ENCODE assay signal across 20 cellular contexts in genomic region chr3:51938780-51939425, GRCh38. TPM values are rescaled to one million over a fixed set of nuclear protein-coding genes. Genes with fewer than 3 reads are reported as not detected.
DNase-seq lines count a peak whose midpoint lies in the region; ATAC-seq and TF ChIP-seq lines count a peak whose summit lies in the region.
"Had no signal": no experiment of that assay in that cellular context is flagged by ENCODE, and none has a peak within 500 bp of the region (broad histone marks: within the 10 kb centered on the region; RNA-seq: fewer than 3 reads in every experiment).

No MANE protein-coding gene starts in this region.

- CTCF ChIA-PET in activated CD8-positive, alpha-beta T cell treated with anti-CD3 and anti-CD28 coated beads for 36 hours (lab: Charles Lee), result no interaction called here
- CTCF ChIA-PET in activated CD8-positive, alpha-beta T cell treated with anti-CD3 and anti-CD28 coated beads, Interleukin-2, amount 10 ng/mL, durations not matched to agents 7 days and 5 days (lab: Charles Lee), result interaction anchor here (0.9 kb wide), 1 partner anchor 35 kb away, joined by 4 read pairs; the partner anchor contains the start of gene ABHD14B
- CTCF ChIA-PET in activated B cell treated with CpG ODN at 0.5 μM for 24 hours (lab: Charles Lee), result no interaction called here
- CTCF ChIA-PET in PC-9 (lab: Charles Lee), result no interaction called here

- peaks cover 40% of the 10 kb centered on the region for H3K36me3 Mint-ChIP-seq in activated CD8-positive, alpha-beta T cell treated with anti-CD3 and anti-CD28 coated beads for 36 hours (ENCODE audit: low read depth)
- peaks cover 30% of the 10 kb centered on the region for H3K36me3 Mint-ChIP-seq in activated CD8-positive, alpha-beta T cell treated with anti-CD3 and anti-CD28 coated beads, Interleukin-2, amount 10 ng/mL, durations not matched to agents 7 days and 5 days (ENCODE audit: low read depth)
- H3K36me3 Mint-ChIP-seq in activated B cell treated with CpG ODN at 0.5 μM for 24 hours (ENCODE audit: low read depth), result peaks cover 58% of the 10 kb centered on the region
- H3K36me3 Mint-ChIP-seq in stimulated activated naive B cell treated with anti-CD40 and anti-IgM and Interleukin-4, amounts not matched to agents 10 μg/mL and 1 μg/mL and 100 μg/mL, for 72 hours, result peaks cover 49 to 64% of the 10 kb centered on the region in 2 donors
- peaks cover 48 to 52% of the 10 kb centered on the region in 2 donors for H3K36me3 Mint-ChIP-seq in CD14-positive monocyte

- peaks cover 28% of the 10 kb centered on the region for H3K4me1 Mint-ChIP-seq in activated CD8-positive, alpha-beta T cell treated with anti-CD3 and anti-CD28 coated beads for 36 hours (ENCODE audit: low read depth)
- H3K4me1 Mint-ChIP-seq in activated CD8-positive, alpha-beta T cell treated with anti-CD3 and anti-CD28 coated beads, Interleukin-2, amount 10 ng/mL, durations not matched to agents 7 days and 5 days (ENCODE audit: low read depth), result peaks cover 50% of the 10 kb centered on the region
- peaks cover 38% of the 10 kb centered on the region for H3K4me1 Mint-ChIP-seq in activated B cell treated with CpG ODN at 0.5 μM for 24 hours
- peaks cover 32 to 58% of the 10 kb centered on the region in 2 donors for H3K4me1 Mint-ChIP-seq in stimulated activated naive B cell treated with anti-CD40 and anti-IgM and Interleukin-4, amounts not matched to agents 10 μg/mL and 1 μg/mL and 100 μg/mL, for 72 hours
- H3K4me1 Mint-ChIP-seq in CD14-positive monocyte, result peaks cover 28% of the 10 kb centered on the region

- peak overlapping the region; percentile 2 for H3K27ac Mint-ChIP-seq in activated CD8-positive, alpha-beta T cell treated with anti-CD3 and anti-CD28 coated beads for 36 hours
- H3K27ac Mint-ChIP-seq in activated CD8-positive, alpha-beta T cell treated with anti-CD3 and anti-CD28 coated beads, Interleukin-2, amount 10 ng/mL, durations not matched to agents 7 days and 5 days, result no peak overlapping the region
- H3K27ac Mint-ChIP-seq in activated B cell treated with CpG ODN at 0.5 μM for 24 hours (no peak overlapping the region), CD14-positive monocyte (no peak overlapping the region)
- peak overlapping the region; percentile 33 for H3K27ac Mint-ChIP-seq in stimulated activated naive B cell treated with anti-CD40 and anti-IgM and Interleukin-4, amounts not matched to agents 10 μg/mL and 1 μg/mL and 100 μg/mL, for 72 hours
- H3K27ac Mint-ChIP-seq: T-helper 17 cell had no signal

- no peak overlapping the region for H3K4me3 Mint-ChIP-seq in activated CD8-positive, alpha-beta T cell treated with anti-CD3 and anti-CD28 coated beads for 36 hours
- no peak overlapping the region for H3K4me3 Mint-ChIP-seq in activated CD8-positive, alpha-beta T cell treated with anti-CD3 and anti-CD28 coated beads, Interleukin-2, amount 10 ng/mL, durations not matched to agents 7 days and 5 days
- peak overlapping the region; percentile 2 for H3K4me3 Mint-ChIP-seq in activated B cell treated with CpG ODN at 0.5 μM for 24 hours
- H3K4me3 Mint-ChIP-seq in stimulated activated naive B cell treated with anti-CD40 and anti-IgM and Interleukin-4, amounts not matched to agents 10 μg/mL and 1 μg/mL and 100 μg/mL, for 72 hours, result peak overlapping the region; percentile 46 to 59
- peak overlapping the region in 1 of 2 donors; percentile 9 for H3K4me3 Mint-ChIP-seq in CD14-positive monocyte

- H3K36me3 ChIP-seq in MG63 (peaks cover 7% of the 10 kb centered on the region), PC-9 (ENCODE audit: low read depth) (no peaks in the 10 kb centered on the region; the same call in 1 of the 2 replicates)

- POLR2A ChIA-PET in activated CD8-positive, alpha-beta T cell treated with anti-CD3 and anti-CD28 coated beads for 36 hours (lab: Charles Lee), result no interaction called here
- POLR2A ChIA-PET in activated CD8-positive, alpha-beta T cell treated with anti-CD3 and anti-CD28 coated beads, Interleukin-2, amount 10 ng/mL, durations not matched to agents 7 days and 5 days (lab: Charles Lee), result no interaction called here
- POLR2A ChIA-PET in activated B cell treated with CpG ODN at 0.5 μM for 24 hours (lab: Charles Lee), result no interaction called here
- POLR2A ChIA-PET in PC-9 (lab: Charles Lee; ENCODE audit: unreplicated experiment), result no interaction called here

- H4K20me1 ChIP-seq in PC-9 (ENCODE audit: insufficient read depth), result peaks cover 5% of the 10 kb centered on the region; the same call in 1 of the 2 replicates

- H3K4me3 ChIP-seq in MG63, result no peak overlapping the region
- no peak overlapping the region for H3K4me3 ChIP-seq in PC-9
- H3K4me3 ChIP-seq: A549, dorsolateral prefrontal cortex, gastroesophageal sphincter, prostate gland had no signal

- H3K4me2 ChIP-seq in PC-9, result no peak overlapping the region
- H3K4me2 ChIP-seq: A549 had no signal

- TF ChIP-seq CTCF in activated CD8-positive, alpha-beta T cell treated with anti-CD3 and anti-CD28 coated beads for 36 hours (IDR thresholded peaks at IDR 0.05), result no peak
- TF ChIP-seq CTCF in activated B cell treated with CpG ODN at 0.5 μM for 24 hours (IDR thresholded peaks at IDR 0.05) (no peak), CD14-positive monocyte (IDR thresholded peaks at IDR 0.05) (no peak), PC-9 (conservative IDR thresholded peaks at IDR 0.05) (no peak)

- H3K4me1 ChIP-seq in PC-9 (replicated peaks; ENCODE audit: insufficient read depth), result peaks cover 16% of the 10 kb centered on the region; the same call in 1 of the 2 replicates

- H3K27me3 ChIP-seq in MG63, result no peaks in the 10 kb centered on the region
- H3K27me3 ChIP-seq in PC-9 (ENCODE audit: insufficient read depth, low read depth), result no peaks in the 10 kb centered on the region
- H3K27me3 ChIP-seq: dorsolateral prefrontal cortex, gastroesophageal sphincter had no signal

- no TSS peak for BruUV-seq in PC-9 (replicated peaks; lab: Mats Ljungman, UMichigan)

- no peak overlapping the region for H2AFZ ChIP-seq in PC-9

- DNase-seq in activated CD8-positive, alpha-beta T cell treated with anti-CD3 and anti-CD28 coated beads for 36 hours, result no peak
- DNase-seq in activated CD8-positive, alpha-beta T cell treated with anti-CD3 and anti-CD28 coated beads, Interleukin-2, amount 10 ng/mL, durations not matched to agents 7 days and 5 days, result no peak
- DNase-seq in activated B cell treated with CpG ODN at 0.5 μM for 24 hours, result peak; percentile 8
- peak; percentile 55 for DNase-seq in mesenteric fat pad (ENCODE audit: low spot score)
- no peak for DNase-seq in stimulated activated naive B cell treated with anti-CD40 and anti-IgM and Interleukin-4, amounts not matched to agents 10 μg/mL and 1 μg/mL and 100 μg/mL, for 72 hours
- no peak for DNase-seq in CD14-positive monocyte (ENCODE audit: low spot score)
- no peak for DNase-seq in MG63
- DNase-seq in PC-9, result no peak
- DNase-seq: CD4-positive, alpha-beta memory T cell; left ventricle myocardium superior; NCI-H1436 treated with DMSO at 0.1 percent for 48 hours; NCI-H345; SHP77; T-helper 17 cell; trophoblast cell had no signal

- H3K9me2 ChIP-seq in PC-9 (ENCODE audit: insufficient read depth), result no peaks in the 10 kb centered on the region

- H3K9me3 Mint-ChIP-seq in activated CD8-positive, alpha-beta T cell treated with anti-CD3 and anti-CD28 coated beads for 36 hours, result no peaks in the 10 kb centered on the region
- H3K9me3 Mint-ChIP-seq in activated CD8-positive, alpha-beta T cell treated with anti-CD3 and anti-CD28 coated beads, Interleukin-2, amount 10 ng/mL, durations not matched to agents 7 days and 5 days (ENCODE audit: insufficient read depth), result no peaks in the 10 kb centered on the region
- H3K9me3 Mint-ChIP-seq in activated B cell treated with CpG ODN at 0.5 μM for 24 hours (no peaks in the 10 kb centered on the region), CD14-positive monocyte (peaks cover 0 to 2% (median 0%) of the 10 kb centered on the region in 7 donors)
- no peaks in the 10 kb centered on the region for H3K9me3 Mint-ChIP-seq in stimulated activated naive B cell treated with anti-CD40 and anti-IgM and Interleukin-4, amounts not matched to agents 10 μg/mL and 1 μg/mL and 100 μg/mL, for 72 hours
- H3K9me3 Mint-ChIP-seq: activated naive CD4-positive, alpha-beta T cell treated with anti-CD3 and anti-CD28 coated beads, Interleukin-2, amount 50 U/mL, for 72 hours; CD4-positive, alpha-beta memory T cell had no signal

- no peak overlapping the region for H3K27ac ChIP-seq in PC-9
- H3K27ac ChIP-seq: A549, dorsolateral prefrontal cortex, gastroesophageal sphincter, prostate gland had no signal

- H3K9me3 ChIP-seq in MG63 (no peaks in the 10 kb centered on the region), PC-9 (ENCODE audit: insufficient read depth, low read depth) (no peaks in the 10 kb centered on the region)
- H3K9me3 ChIP-seq: A549, gastroesophageal sphincter, prostate gland had no signal

- H3K27me3 Mint-ChIP-seq in activated CD8-positive, alpha-beta T cell treated with anti-CD3 and anti-CD28 coated beads for 36 hours, result no peaks in the 10 kb centered on the region
- no peaks in the 10 kb centered on the region for H3K27me3 Mint-ChIP-seq in activated CD8-positive, alpha-beta T cell treated with anti-CD3 and anti-CD28 coated beads, Interleukin-2, amount 10 ng/mL, durations not matched to agents 7 days and 5 days (ENCODE audit: low read depth)
- H3K27me3 Mint-ChIP-seq in activated B cell treated with CpG ODN at 0.5 μM for 24 hours (no peaks in the 10 kb centered on the region), CD14-positive monocyte (ENCODE audit: low read depth in 3 of 3) (no peaks in the 10 kb centered on the region)
- H3K27me3 Mint-ChIP-seq in stimulated activated naive B cell treated with anti-CD40 and anti-IgM and Interleukin-4, amounts not matched to agents 10 μg/mL and 1 μg/mL and 100 μg/mL, for 72 hours, result no peaks in the 10 kb centered on the region
- H3K27me3 Mint-ChIP-seq: CD4-positive, alpha-beta memory T cell; T-helper 17 cell had no signal

- ATAC-seq in activated CD8-positive, alpha-beta T cell treated with anti-CD3 and anti-CD28 coated beads for 36 hours, result no peak
- ATAC-seq in activated CD8-positive, alpha-beta T cell treated with anti-CD3 and anti-CD28 coated beads, Interleukin-2, amount 10 ng/mL, durations not matched to agents 7 days and 5 days, result no peak
- no peak for ATAC-seq in activated B cell treated with CpG ODN at 0.5 μM for 24 hours (ENCODE audit: low read depth)
- no peak for ATAC-seq in stimulated activated naive B cell treated with anti-CD40 and anti-IgM and Interleukin-4, amounts not matched to agents 10 μg/mL and 1 μg/mL and 100 μg/mL, for 72 hours (replicated peaks)
- ATAC-seq: A549; activated naive CD4-positive, alpha-beta T cell treated with anti-CD3 and anti-CD28 coated beads, Interleukin-2, amount 50 U/mL, for 72 hours; gastroesophageal sphincter; left ventricle myocardium superior; T-helper 17 cell had no signal

- intact Hi-C loops in activated CD8-positive, alpha-beta T cell treated with anti-CD3 and anti-CD28 coated beads for 36 hours (cut with micrococcal nuclease), result no loop called here
- intact Hi-C loops in activated B cell treated with CpG ODN at 0.5 μM for 24 hours (cut with micrococcal nuclease) (no loop called here), CD14-positive monocyte (cut with micrococcal nuclease) (loop anchor here in 1 of 2 donors (5.0 kb wide), 1 partner anchor 183 kb away; no protein-coding TSS in a partner anchor), PC-9 (cut with micrococcal nuclease; ENCODE audit: unreplicated experiment) (no loop called here)

- no peaks in the 10 kb centered on the region; the same call in 1 of the 2 replicates for H3F3A ChIP-seq in PC-9 (ENCODE audit: insufficient read depth, low read depth)

- peaks cover 26% of the 10 kb centered on the region for H3K79me2 ChIP-seq in PC-9 (ENCODE audit: low read depth)

RNA-seq across cellular contexts. Expression of gene RRP9, which starts 2.8 kb away (rescaled TPM):
- 10 to 100 TPM; 40.0 to 40.7 TPM for total RNA-seq in activated CD8-positive, alpha-beta T cell treated with anti-CD3 and anti-CD28 coated beads for 36 hours
- total RNA-seq in activated CD8-positive, alpha-beta T cell treated with anti-CD3 and anti-CD28 coated beads, Interleukin-2, amount 10 ng/mL, durations not matched to agents 7 days and 5 days, result 10 to 100 TPM; 29.2 to 29.6 TPM
- 30.7 and 32.4 TPM in 2 replicates for total RNA-seq in activated B cell treated with CpG ODN at 0.5 μM for 24 hours
- total RNA-seq in mesenteric fat pad, result 29.0 TPM
- 10 to 100 TPM in 1 of 2 donors, 1 to 10 TPM in 1; 6.7 to 10.4 TPM for polyA plus RNA-seq in CD14-positive monocyte
- 59.3 and 78.5 TPM in 2 replicates for total RNA-seq in MG63 (2014; rRNA removed; shearing (Covaris generic); ENCODE audit: low replicate concordance)
- 23.4 and 23.9 TPM in 2 replicates for total RNA-seq in PC-9 (2021)

RNA-seq across cellular contexts. Expression of gene PARP3, which starts 3.3 kb away (rescaled TPM):
- 10 to 100 TPM; 11.5 to 12.7 TPM for total RNA-seq in activated CD8-positive, alpha-beta T cell treated with anti-CD3 and anti-CD28 coated beads for 36 hours
- total RNA-seq in activated CD8-positive, alpha-beta T cell treated with anti-CD3 and anti-CD28 coated beads, Interleukin-2, amount 10 ng/mL, durations not matched to agents 7 days and 5 days, result 10 to 100 TPM; 18.8 to 20.4 TPM
- 9.7 and 12.7 TPM in 2 replicates for total RNA-seq in activated B cell treated with CpG ODN at 0.5 μM for 24 hours
- total RNA-seq in mesenteric fat pad, result 19.7 TPM
- polyA plus RNA-seq in CD14-positive monocyte, result 1 to 10 TPM; 1.2 to 1.7 TPM
- 5.9 and 13.8 TPM in 2 replicates for total RNA-seq in MG63 (2014; rRNA removed; shearing (Covaris generic); ENCODE audit: low replicate concordance)
- total RNA-seq in PC-9 (2021), result 24.4 and 33.8 TPM in 2 replicates

RNA-seq across cellular contexts. Expression of gene GPR62, which starts 16.3 kb away (rescaled TPM):
- not detected for total RNA-seq in activated CD8-positive, alpha-beta T cell treated with anti-CD3 and anti-CD28 coated beads for 36 hours
- not detected for total RNA-seq in activated CD8-positive, alpha-beta T cell treated with anti-CD3 and anti-CD28 coated beads, Interleukin-2, amount 10 ng/mL, durations not matched to agents 7 days and 5 days
- not detected in 2 replicates for total RNA-seq in activated B cell treated with CpG ODN at 0.5 μM for 24 hours
- total RNA-seq in mesenteric fat pad, result not detected
- not detected for polyA plus RNA-seq in CD14-positive monocyte
- total RNA-seq in MG63 (2014; rRNA removed; shearing (Covaris generic); ENCODE audit: low replicate concordance), result not detected in 2 replicates
- not detected in 2 replicates for total RNA-seq in PC-9 (2021)
- total RNA-seq: activated naive CD4-positive, alpha-beta T cell treated with anti-CD3 and anti-CD28 coated beads, Interleukin-2, amount 50 U/mL, for 72 hours; CD4-positive, alpha-beta memory T cell; T-helper 17 cell had no signal
- polyA plus RNA-seq: CD4-positive, alpha-beta memory T cell had no signal

RNA-seq across cellular contexts. Expression of gene PCBP4, which starts 28.4 kb away (rescaled TPM):
- total RNA-seq in activated CD8-positive, alpha-beta T cell treated with anti-CD3 and anti-CD28 coated beads for 36 hours, result 1 to 10 TPM; 8.4 to 9.6 TPM
- total RNA-seq in activated CD8-positive, alpha-beta T cell treated with anti-CD3 and anti-CD28 coated beads, Interleukin-2, amount 10 ng/mL, durations not matched to agents 7 days and 5 days, result 10 to 100 TPM; 12.7 to 16.1 TPM
- total RNA-seq in activated B cell treated with CpG ODN at 0.5 μM for 24 hours (10.3 and 11.0 TPM in 2 replicates), mesenteric fat pad (27.4 TPM), PC-9 (2021) (14.7 and 17.9 TPM in 2 replicates)
- under 1 TPM; 0.09 to 0.22 TPM for polyA plus RNA-seq in CD14-positive monocyte
- 24.8 and 28.1 TPM in 2 replicates for total RNA-seq in MG63 (2014; rRNA removed; shearing (Covaris generic); ENCODE audit: low replicate concordance)

RNA-seq across cellular contexts. Expression of gene ABHD14B, which starts 34.9 kb away (rescaled TPM):
- 10 to 100 TPM; 70.7 to 73.6 TPM for total RNA-seq in activated CD8-positive, alpha-beta T cell treated with anti-CD3 and anti-CD28 coated beads for 36 hours
- total RNA-seq in activated CD8-positive, alpha-beta T cell treated with anti-CD3 and anti-CD28 coated beads, Interleukin-2, amount 10 ng/mL, durations not matched to agents 7 days and 5 days, result 10 to 100 TPM; 31.4 to 38.0 TPM
- total RNA-seq in activated B cell treated with CpG ODN at 0.5 μM for 24 hours (51.6 and 55.6 TPM in 2 replicates), mesenteric fat pad (59.5 TPM), PC-9 (2021) (63.2 and 64.4 TPM in 2 replicates)
- polyA plus RNA-seq in CD14-positive monocyte, result 10 to 100 TPM; 20.3 to 23.4 TPM
- total RNA-seq in MG63 (2014; rRNA removed; shearing (Covaris generic); ENCODE audit: low replicate concordance), result 10.0 and 15.6 TPM in 2 replicates

Comparison
In these comparisons a context has a peak if more than half of its experiments do, and no peak if none do; other contexts are left out.
1. H3K27ac Mint-ChIP-seq: peak in activated CD8-positive, alpha-beta T cell treated with anti-CD3 and anti-CD28 coated beads for 36 hours (single experiment) and stimulated activated naive B cell treated with anti-CD40 and anti-IgM and Interleukin-4, amounts not matched to agents 10 μg/mL and 1 μg/mL and 100 μg/mL, for 72 hours (single experiment); none in activated CD8-positive, alpha-beta T cell treated with anti-CD3 and anti-CD28 coated beads, Interleukin-2, amount 10 ng/mL, durations not matched to agents 7 days and 5 days (single experiment), activated B cell treated with CpG ODN at 0.5 μM for 24 hours (single experiment) and CD14-positive monocyte (0 of 7).
2. DNase-seq: peak in activated B cell treated with CpG ODN at 0.5 μM for 24 hours (single experiment) and mesenteric fat pad (single experiment); none in activated CD8-positive, alpha-beta T cell treated with anti-CD3 and anti-CD28 coated beads for 36 hours (single experiment), activated CD8-positive, alpha-beta T cell treated with anti-CD3 and anti-CD28 coated beads, Interleukin-2, amount 10 ng/mL, durations not matched to agents 7 days and 5 days (single experiment), stimulated activated naive B cell treated with anti-CD40 and anti-IgM and Interleukin-4, amounts not matched to agents 10 μg/mL and 1 μg/mL and 100 μg/mL, for 72 hours (single experiment), CD14-positive monocyte (single experiment), MG63 (single experiment) and PC-9 (0 of 2).
3. H3K4me3 Mint-ChIP-seq: peak in activated B cell treated with CpG ODN at 0.5 μM for 24 hours (single experiment) and stimulated activated naive B cell treated with anti-CD40 and anti-IgM and Interleukin-4, amounts not matched to agents 10 μg/mL and 1 μg/mL and 100 μg/mL, for 72 hours (2 of 2); none in activated CD8-positive, alpha-beta T cell treated with anti-CD3 and anti-CD28 coated beads for 36 hours (single experiment) and activated CD8-positive, alpha-beta T cell treated with anti-CD3 and anti-CD28 coated beads, Interleukin-2, amount 10 ng/mL, durations not matched to agents 7 days and 5 days (single experiment).